Comparison of ENCODE assay signal across 10 cellular contexts in genomic region chr15:35108453-35108852, GRCh38. TPM values are rescaled to one million over a fixed set of nuclear protein-coding genes. Genes with fewer than 3 reads are reported as not detected.
"Had no signal": no experiment of that assay in that cellular context is flagged by ENCODE, and none has a peak within 500 bp of the region (broad histone marks: within the 10 kb centered on the region; RNA-seq: fewer than 3 reads in every experiment).

No MANE protein-coding gene starts in this region.

- H3K36me3 ChIP-seq: HAP-1 had no signal

- ATAC-seq: HCT116, K562 had no signal

- H3K9me3 ChIP-seq: HAP-1 had no signal

- H3K9me3 Mint-ChIP-seq: HFFc6 had no signal

- H3K27ac Mint-ChIP-seq: HFFc6 had no signal

- DNase-seq: GM23248, GOT3, H7, HFFc6, IMR-90 had no signal

- H3K4me1 ChIP-seq: HAP-1 had no signal

- H3K4me3 ChIP-seq: GM23248, HAP-1, K562 had no signal

- H3K9ac ChIP-seq: GM23248 had no signal

- H3K4me3 Mint-ChIP-seq: HFFc6 had no signal

RNA-seq across cellular contexts. Expression of gene NANOGP8, which starts 23.4 kb away (rescaled TPM):
- total RNA-seq: GM23248, H4, HFFc6, HT1080, IMR-90, K562 had no signal
